In the genomic region with DNA sequence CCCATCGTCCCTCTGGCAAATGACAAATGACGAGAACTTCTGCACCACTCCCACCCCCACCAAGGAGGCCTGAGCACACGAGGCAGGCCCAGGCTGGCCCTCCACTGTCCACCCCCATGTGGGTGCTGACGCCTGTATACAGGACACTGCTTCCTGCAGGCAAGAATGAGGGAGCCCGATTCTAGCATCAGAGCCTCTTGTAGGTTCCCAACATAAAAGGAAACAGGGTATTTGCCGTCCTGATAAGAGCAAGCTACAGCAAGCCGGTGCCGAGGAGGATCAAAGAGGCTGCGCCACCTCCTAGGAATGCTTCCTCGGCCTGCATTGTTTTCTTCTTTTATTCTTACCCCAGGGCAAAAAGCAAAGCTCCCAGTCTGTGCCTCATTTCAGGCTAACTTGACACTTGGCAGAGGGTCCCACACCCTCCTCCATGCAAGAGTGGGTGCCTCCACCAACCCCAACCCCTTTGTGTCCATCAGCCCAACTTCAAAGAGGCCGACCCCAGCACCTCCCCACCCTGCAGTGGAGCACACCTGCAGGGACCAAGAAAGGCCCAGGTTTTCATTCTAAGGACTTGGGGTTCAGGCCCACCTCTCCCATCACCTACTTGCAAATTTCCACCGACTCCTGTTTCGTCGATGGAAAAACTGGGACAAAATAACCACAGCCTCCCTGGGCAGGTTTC, we compare ENCODE assay signal across 16 cellular contexts. TPM values are rescaled to one million over a fixed set of nuclear protein-coding genes. Genes with fewer than 3 reads are reported as not detected.
DNase-seq lines count a peak whose midpoint lies in the region; ATAC-seq and TF ChIP-seq lines count a peak whose summit lies in the region.
"Had no signal": no experiment of that assay in that cellular context is flagged by ENCODE, and none has a peak within 500 bp of the region (broad histone marks: within the 10 kb centered on the region; RNA-seq: fewer than 3 reads in every experiment).

No MANE protein-coding gene starts in this region.

- H3K36me3 ChIP-seq in H7 (replicated peaks; ENCODE audit: control insufficient read depth, insufficient read depth, low read length) (no peaks in the 10 kb centered on the region; the same call in 1 of the 2 replicates), adrenal gland (replicated peaks in 1 of 2) (no peaks in the 10 kb centered on the region), left lung (no peaks in the 10 kb centered on the region)
- H3K36me3 ChIP-seq: heart left ventricle, left ventricle myocardium inferior had no signal

- TF ChIP-seq CTCF in adrenal gland (IDR thresholded peaks at IDR 0.05) (no peak), left lung (IDR thresholded peaks at IDR 0.05) (no peak)

- H3K27me3 ChIP-seq in H7 (ENCODE audit: control insufficient read depth, insufficient read depth, low read length) (no peaks in the 10 kb centered on the region), adrenal gland (no peaks in the 10 kb centered on the region), left lung (no peaks in the 10 kb centered on the region)
- H3K27me3 ChIP-seq: heart left ventricle had no signal

- 81 to 90% (median 85%) methylated on average over 9 to 14 of the region's 14 CpGs for WGBS in adrenal gland, 4 donors

- ATAC-seq in left lung (peak; percentile 7), GM19452 (IDR thresholded peaks at IDR 0.05; ENCODE audit: unreplicated experiment) (no peak), HG03432 (IDR thresholded peaks at IDR 0.05; ENCODE audit: unreplicated experiment) (no peak), GM21717 (IDR thresholded peaks at IDR 0.05; ENCODE audit: unreplicated experiment) (no peak)
- ATAC-seq: activated CD8-positive, alpha-beta T cell treated with anti-CD3 and anti-CD28 coated beads, Interleukin-2, amount 10 ng/mL, durations not matched to agents 7 days and 5 days had no signal

- TF ChIP-seq POLR2A in adrenal gland (IDR thresholded peaks at IDR 0.05): no peak

- intact Hi-C loops in adrenal gland (cut with DNase I) (no loop called here), left lung (cut with DNase I) (no loop called here)

- H3K4me1 ChIP-seq in adrenal gland (replicated peaks in 1 of 2): peaks cover 0 to 37% of the 10 kb centered on the region in 2 donors
- H3K4me1 ChIP-seq in left lung: peaks cover 9 to 27% of the 10 kb centered on the region in 2 donors

- H3K4me3 ChIP-seq in H7 (ENCODE audit: insufficient read depth, low read depth, low read length) (no peak overlapping the region), adrenal gland (no peak overlapping the region), left lung (no peak overlapping the region), skin epidermis (no peak overlapping the region)
- H3K4me3 ChIP-seq: heart left ventricle, left ventricle myocardium inferior had no signal

- DNase-seq in H7 (peak; percentile 68), adrenal gland (no peak), left lung (peak in 1 of 2 donors; percentile 35), nucleus accumbens (lab: John Stamatoyannopoulos, UW) (no peak)
- DNase-seq: activated CD8-positive, alpha-beta T cell treated with anti-CD3 and anti-CD28 coated beads, Interleukin-2, amount 10 ng/mL, durations not matched to agents 7 days and 5 days; AML-193; DMS 273 treated with DMSO at 0.1 percent for 48 hours; H9; heart left ventricle; left ventricle myocardium inferior; NK-92 treated with Interleukin-12 subunit alpha and Interleukin-12 subunit beta, amount 100 ng/mL, for 24 hours; occipital lobe had no signal

- H3K27ac ChIP-seq in adrenal gland: peak overlapping the region in 3 of 5 donors; percentile 24 to 76 (median 66)
- peak overlapping the region in 1 of 2 donors; percentile 33 for H3K27ac ChIP-seq in left lung
- peak overlapping the region in 14 of 21 experiments; percentile 12 to 75 (median 50) for H3K27ac ChIP-seq in skin epidermis
- H3K27ac ChIP-seq: heart left ventricle, left ventricle myocardium inferior had no signal

- no peaks in the 10 kb centered on the region for H3K9me3 ChIP-seq in adrenal gland (replicated peaks in 1 of 3)
- no peaks in the 10 kb centered on the region for H3K9me3 ChIP-seq in left lung

RNA-seq across cellular contexts. Expression of a gene that starts 23.8 kb away (rescaled TPM):
- 28.9 and 31.3 TPM in 2 replicates for total RNA-seq in H7 (2014; rRNA removed; shearing (Covaris generic))
- total RNA-seq in adrenal gland (100 to 1,000 TPM in 6 of 8 donors, 10 to 100 TPM in 2; 75.8 to 188 (median 129) TPM), left lung (100 to 1,000 TPM; 126 to 151 TPM)
- polyA plus RNA-seq in adrenal gland: 10 to 100 TPM; 21.0 to 36.5 (median 36.4) TPM
- total RNA-seq: activated CD8-positive, alpha-beta T cell treated with anti-CD3 and anti-CD28 coated beads, Interleukin-2, amount 10 ng/mL, durations not matched to agents 7 days and 5 days had no signal
